ENCODE assay signal across 25 cellular contexts in the genomic region with DNA sequence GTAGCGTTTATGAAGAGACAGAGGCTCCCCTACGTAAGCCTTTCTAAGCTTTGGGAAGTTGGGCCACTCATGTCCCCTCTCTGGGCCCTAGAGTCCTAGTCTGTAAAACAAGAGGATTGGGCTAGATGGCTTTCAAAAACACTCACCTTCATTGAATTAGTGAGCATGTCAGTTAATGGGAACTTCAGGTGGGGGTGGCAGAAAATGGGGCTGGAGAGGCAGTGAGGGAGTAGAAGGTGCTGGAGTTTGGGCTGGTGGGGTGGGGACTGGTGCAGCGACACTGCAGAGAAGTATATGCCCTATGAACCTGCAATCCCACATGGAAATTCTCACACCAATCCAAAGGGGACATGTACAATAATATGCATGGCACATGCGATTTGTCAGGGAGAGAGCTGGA.
A peak's percentile ranks its signal among the peaks of the same experiment; 100 is the strongest.
DNase-seq lines count a peak whose midpoint lies in the region; ATAC-seq and TF ChIP-seq lines count a peak whose summit lies in the region.
"Had no signal": no experiment of that assay in that cellular context is flagged by ENCODE, and none has a peak within 500 bp of the region (broad histone marks: within the 10 kb centered on the region; RNA-seq: fewer than 3 reads in every experiment).

No MANE protein-coding gene starts in this region.

- H3K36me3 ChIP-seq in OCI-LY3 (replicated peaks; ENCODE audit: low read depth, low read length) = peaks cover 2% of the 10 kb centered on the region
- no peaks in the 10 kb centered on the region for H3K36me3 ChIP-seq in endodermal cell (ENCODE audit: control insufficient read depth, insufficient read depth, low read length)
- H3K36me3 ChIP-seq in heart left ventricle = no peaks in the 10 kb centered on the region
- H3K36me3 ChIP-seq: BE2C, BLaER1 had no signal

- DNase-seq in endodermal cell (peak; percentile 3), neural crest cell (ENCODE audit: low read depth, low spot score) (no peak), NCI-H128 (lab: John Stamatoyannopoulos, UW; ENCODE audit: unreplicated experiment) (no peak), heart left ventricle (no peak)
- DNase-seq in stimulated activated CD4-positive, alpha-beta T cell treated with anti-CD3 and anti-CD28 coated beads, Interleukin-4, amount 100 ng/mL, for 4 hours = no peak
- DNase-seq: 8988T; ACHN; BE2C; C1 segment of cervical spinal cord; CD4-positive, alpha-beta memory T cell; CD4-positive, CD25-positive, alpha-beta regulatory T cell; CD8-positive, alpha-beta memory T cell; COR-L47; DMS 273 treated with DMSO at 0.1 percent for 48 hours; DMS153; DMS53; DMS79; DND-41; EL; GDM1 had no signal

- H3K27ac ChIP-seq in OCI-LY3 (ENCODE audit: low read length) (peak overlapping the region; percentile 99), endodermal cell (ENCODE audit: low read depth, low read length) (no peak overlapping the region), heart left ventricle (no peak overlapping the region)
- H3K27ac ChIP-seq: BLaER1 had no signal

- TF ChIP-seq CTCF in OCI-LY3 (IDR thresholded peaks at IDR 0.05; ENCODE audit: low read depth, low read length) = no peak
- TF ChIP-seq CTCF in endodermal cell (conservative IDR thresholded peaks at IDR 0.05) = no peak
- no peak for TF ChIP-seq CTCF in neural crest cell (conservative IDR thresholded peaks at IDR 0.05)
- TF ChIP-seq CTCF in heart left ventricle (IDR thresholded peaks at IDR 0.05) = no peak

- no peaks in the 10 kb centered on the region for H3K79me2 ChIP-seq in OCI-LY3 (ENCODE audit: low read length)

- H3K27me3 ChIP-seq in OCI-LY3 (ENCODE audit: low read depth, low read length) = no peaks in the 10 kb centered on the region
- H3K27me3 ChIP-seq in endodermal cell (ENCODE audit: control insufficient read depth, insufficient read depth, low read length, poor library complexity, severe bottlenecking) = peaks cover 47% of the 10 kb centered on the region
- peaks cover 0 to 15% (median 7%) of the 10 kb centered on the region in 9 donors for H3K27me3 ChIP-seq in heart left ventricle
- H3K27me3 ChIP-seq: BE2C, BLaER1 had no signal

- no peaks in the 10 kb centered on the region for H3K36me3 Mint-ChIP-seq in endodermal cell (ENCODE audit: low read depth)
- H3K36me3 Mint-ChIP-seq in neural crest cell (ENCODE audit: low read depth) = no peaks in the 10 kb centered on the region
- H3K36me3 Mint-ChIP-seq: CD14-positive monocyte; CD4-positive, alpha-beta memory T cell; CD4-positive, CD25-positive, alpha-beta regulatory T cell; CD8-positive, alpha-beta memory T cell had no signal

- H3K4me1 Mint-ChIP-seq in endodermal cell (peaks cover 5% of the 10 kb centered on the region), neural crest cell (peaks cover 5% of the 10 kb centered on the region)
- H3K4me1 Mint-ChIP-seq: CD14-positive monocyte; CD4-positive, alpha-beta memory T cell; CD4-positive, CD25-positive, alpha-beta regulatory T cell; CD8-positive, alpha-beta memory T cell had no signal

- 96 to 100% methylated on average over 3 to 4 of the region's 4 CpGs for WGBS in endodermal cell (ENCODE audit: insufficient coverage in 1 of 2, insufficient read length in 1 of 2), 2 experiments
- 84 to 90% (median 86%) methylated on average over 4 of the region's 4 CpGs for WGBS in heart left ventricle, 4 donors

- H3K9me3 ChIP-seq in OCI-LY3 (ENCODE audit: insufficient read depth, low read length) = no peaks in the 10 kb centered on the region; the same call in 1 of the 2 replicates
- H3K9me3 ChIP-seq in endodermal cell (ENCODE audit: control insufficient read depth, low read length) = no peaks in the 10 kb centered on the region
- no peaks in the 10 kb centered on the region for H3K9me3 ChIP-seq in heart left ventricle
- H3K9me3 ChIP-seq: BE2C, BLaER1 had no signal

- H3K4me3 Mint-ChIP-seq in endodermal cell (no peak overlapping the region), neural crest cell (no peak overlapping the region)
- H3K4me3 Mint-ChIP-seq: CD14-positive monocyte; CD4-positive, alpha-beta memory T cell; CD4-positive, CD25-positive, alpha-beta regulatory T cell; CD8-positive, alpha-beta memory T cell had no signal

- intact Hi-C loops in heart left ventricle (cut with DNase I) = no loop called here

- H4K20me1 ChIP-seq in OCI-LY3 (ENCODE audit: insufficient read depth, low read length) = no peaks in the 10 kb centered on the region
- H4K20me1 ChIP-seq: BLaER1 had no signal

- H3K4me1 ChIP-seq in OCI-LY3 (ENCODE audit: low read length) (peaks cover 65% of the 10 kb centered on the region), endodermal cell (ENCODE audit: control insufficient read depth, insufficient read depth, low read length) (no peaks in the 10 kb centered on the region), heart left ventricle (no peaks in the 10 kb centered on the region)
- H3K4me1 ChIP-seq: BE2C had no signal

- H3K27me3 Mint-ChIP-seq in endodermal cell (ENCODE audit: insufficient read depth) (peaks cover 48% of the 10 kb centered on the region), neural crest cell (ENCODE audit: low read depth) (peaks cover 34% of the 10 kb centered on the region)

- no peak for TF ChIP-seq POLR2A in heart left ventricle (IDR thresholded peaks at IDR 0.05)

- no peak overlapping the region; the same call in 1 of the 2 replicates for H2AFZ ChIP-seq in OCI-LY3 (ENCODE audit: low read depth, low read length)

- H3K4me2 ChIP-seq in OCI-LY3 (ENCODE audit: low read length) = 0 out of 2 replicates have a peak overlapping the region, but pooled peaks have one; percentile 39
- H3K4me2 ChIP-seq: BLaER1 had no signal

- ATAC-seq in GM21447 (IDR thresholded peaks at IDR 0.05; ENCODE audit: unreplicated experiment) = no peak
- no peak for ATAC-seq in heart left ventricle
- ATAC-seq: GM12878 had no signal

- no peaks in the 10 kb centered on the region for H3K9me3 Mint-ChIP-seq in endodermal cell
- peaks cover 3% of the 10 kb centered on the region for H3K9me3 Mint-ChIP-seq in neural crest cell
- H3K9me3 Mint-ChIP-seq: CD4-positive, CD25-positive, alpha-beta regulatory T cell had no signal

- peak overlapping the region; percentile 74; the same call in 1 of the 2 replicates for H3K9ac ChIP-seq in OCI-LY3 (ENCODE audit: low read length)
- no peak overlapping the region for H3K9ac ChIP-seq in endodermal cell (ENCODE audit: extremely low read depth, low read length, poor library complexity, severe bottlenecking)
- H3K9ac ChIP-seq: BLaER1 had no signal

- H3K27ac Mint-ChIP-seq in endodermal cell = no peak overlapping the region
- H3K27ac Mint-ChIP-seq in neural crest cell (ENCODE audit: unreplicated experiment) = peak overlapping the region; percentile 70
- H3K27ac Mint-ChIP-seq: CD14-positive monocyte; CD4-positive, alpha-beta memory T cell; CD4-positive, CD25-positive, alpha-beta regulatory T cell; CD8-positive, alpha-beta memory T cell had no signal

- H3K4me3 ChIP-seq in OCI-LY3 (ENCODE audit: low read length) (no peak overlapping the region), endodermal cell (ENCODE audit: low read length) (no peak overlapping the region), heart left ventricle (no peak overlapping the region)
- H3K4me3 ChIP-seq: BLaER1, GM12878 had no signal
